Comparison of ENCODE assay signal across 10 cellular contexts in the genomic region with DNA sequence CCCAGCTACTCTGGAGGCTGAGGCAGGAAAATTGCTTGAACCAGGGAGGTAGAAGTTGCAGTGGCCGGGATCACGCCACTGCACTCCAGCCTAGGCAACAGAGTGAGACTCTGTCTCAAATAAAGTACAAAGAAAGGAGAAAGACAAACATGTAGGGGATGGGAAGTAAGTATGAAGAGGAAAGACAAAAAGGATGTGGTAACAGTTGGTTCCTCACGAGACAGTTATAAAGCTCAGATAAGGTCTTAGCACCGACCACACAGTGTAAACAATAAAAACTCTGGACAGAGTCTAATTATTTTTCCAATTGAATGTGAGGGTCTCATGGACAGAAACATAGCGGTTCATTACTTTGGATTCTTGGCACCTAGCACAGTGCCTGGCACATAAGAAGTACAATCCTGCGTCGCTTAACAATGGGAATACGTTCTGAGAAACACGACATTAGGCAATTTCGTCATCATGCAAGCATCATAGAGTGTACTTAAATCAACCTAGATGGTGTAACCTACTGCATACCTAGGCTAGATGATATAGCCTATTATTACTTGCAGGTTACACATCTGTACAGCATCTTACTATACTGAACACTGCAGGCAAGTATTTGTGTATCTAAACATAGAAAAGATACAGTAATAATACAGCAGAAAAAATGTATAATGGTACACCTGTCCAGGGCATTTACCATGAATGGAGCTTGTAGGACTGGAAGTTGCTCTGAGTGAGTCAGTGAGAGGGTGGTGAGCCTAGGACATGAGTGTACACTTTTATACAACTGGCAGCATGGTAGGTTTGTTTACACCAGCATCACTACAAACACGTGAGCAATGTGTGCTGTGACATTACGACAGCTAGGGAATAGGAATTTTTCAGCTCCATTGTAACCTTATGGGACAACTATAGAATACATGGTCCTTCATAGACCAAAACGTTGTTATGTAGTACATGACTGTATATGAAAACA. TPM values are rescaled to one million over a fixed set of nuclear protein-coding genes. Genes with fewer than 3 reads are reported as not detected.
A peak's percentile ranks its signal among the peaks of the same experiment; 100 is the strongest.
DNase-seq lines count a peak whose midpoint lies in the region; ATAC-seq and TF ChIP-seq lines count a peak whose summit lies in the region.
"Had no signal": no experiment of that assay in that cellular context is flagged by ENCODE, and none has a peak within 500 bp of the region (broad histone marks: within the 10 kb centered on the region; RNA-seq: fewer than 3 reads in every experiment).

No MANE protein-coding gene starts in this region.

- H3K27ac Mint-ChIP-seq in central memory CD8-positive, alpha-beta T cell (ENCODE audit: low read depth), result no peak overlapping the region
- H3K27ac Mint-ChIP-seq in endothelial cell (ENCODE audit: unreplicated experiment), result no peak overlapping the region

- TF ChIP-seq CTCF in HL-60 (IDR thresholded peaks at IDR 0.05; ENCODE audit: insufficient read depth, low read length), result no peak
- no peak for TF ChIP-seq CTCF in endothelial cell (IDR thresholded peaks at IDR 0.05; ENCODE audit: unreplicated experiment)

- H3K4me3 Mint-ChIP-seq in central memory CD8-positive, alpha-beta T cell, result peak overlapping the region; percentile 49
- H3K4me3 Mint-ChIP-seq in endothelial cell (ENCODE audit: unreplicated experiment), result no peak overlapping the region

- no peaks in the 10 kb centered on the region for H3K27me3 Mint-ChIP-seq in central memory CD8-positive, alpha-beta T cell
- H3K27me3 Mint-ChIP-seq in endothelial cell (ENCODE audit: unreplicated experiment), result peaks cover 2% of the 10 kb centered on the region

- H3K36me3 Mint-ChIP-seq in central memory CD8-positive, alpha-beta T cell (ENCODE audit: insufficient read depth), result no peaks in the 10 kb centered on the region
- no peaks in the 10 kb centered on the region for H3K36me3 Mint-ChIP-seq in endothelial cell (ENCODE audit: low read depth, unreplicated experiment)

- H3K9me3 Mint-ChIP-seq in central memory CD8-positive, alpha-beta T cell, result no peaks in the 10 kb centered on the region
- no peaks in the 10 kb centered on the region for H3K9me3 Mint-ChIP-seq in endothelial cell (ENCODE audit: unreplicated experiment)

- no peaks in the 10 kb centered on the region for H3K27me3 ChIP-seq in HL-60 (ENCODE audit: insufficient read depth, poor library complexity, severe bottlenecking)
- H3K27me3 ChIP-seq: ascending aorta had no signal

- H3K27ac ChIP-seq in HL-60 (replicated peaks), result peak overlapping the region; percentile 87
- H3K27ac ChIP-seq: psoas muscle had no signal

- ATAC-seq in GM21381 (IDR thresholded peaks at IDR 0.05; ENCODE audit: unreplicated experiment), result peak; percentile 78
- ATAC-seq in central memory CD8-positive, alpha-beta T cell (replicated peaks; ENCODE audit: extremely low read depth, poor library complexity, severe bottlenecking), result peak; percentile 46
- ATAC-seq: psoas muscle had no signal

- H3K4me1 Mint-ChIP-seq in central memory CD8-positive, alpha-beta T cell, result peaks cover 26% of the 10 kb centered on the region
- peaks cover 10% of the 10 kb centered on the region for H3K4me1 Mint-ChIP-seq in endothelial cell (ENCODE audit: unreplicated experiment)

- DNase-seq in ELR (ENCODE audit: low read depth) (peak; percentile 12), HL-60 (ENCODE audit: low read depth in 1 of 2, low spot score in 1 of 2) (peak; percentile 66 to 77), endothelial cell (ENCODE audit: low spot score) (no peak), NCI-H1092 (lab: John Stamatoyannopoulos, UW) (no peak), GM19240 (ENCODE audit: insufficient read length, low spot score) (no peak), NCI-H1694 (lab: John Stamatoyannopoulos, UW) (no peak)
- no peak for DNase-seq in central memory CD8-positive, alpha-beta T cell (ENCODE audit: low spot score in 2 of 2)
- DNase-seq: psoas muscle had no signal

- peak overlapping the region; percentile 30 for H3K4me3 ChIP-seq in HL-60 (replicated peaks; ENCODE audit: insufficient read depth, low read length)
- H3K4me3 ChIP-seq: ascending aorta, psoas muscle had no signal

RNA-seq across cellular contexts. Expression of a gene that starts 38.2 kb away (rescaled TPM):
- 10.7 TPM for total RNA-seq in endothelial cell (ENCODE audit: unreplicated experiment)

Comparison
In these comparisons a context has a peak if more than half of its experiments do, and no peak if none do; other contexts are left out.
1. DNase-seq: peak in ELR (single experiment) and HL-60 (2 of 2); none in central memory CD8-positive, alpha-beta T cell (0 of 2), endothelial cell (single experiment), NCI-H1092 (single experiment), GM19240 (single experiment) and NCI-H1694 (single experiment).